In genomic region chr5:54083851-54084250, GRCh38 we compare ENCODE assay signal across 23 cellular contexts.
DNase-seq lines count a peak whose midpoint lies in the region; ATAC-seq, FAIRE-seq and TF ChIP-seq lines count a peak whose summit lies in the region.
"Had no signal": no experiment of that assay in that cellular context is flagged by ENCODE, and none has a peak within 500 bp of the region (broad histone marks: within the 10 kb centered on the region; RNA-seq: fewer than 3 reads in every experiment).

No MANE protein-coding gene starts in this region.

- POLR2A ChIA-PET in K562 (lab: Yijun Ruan, JAX): no interaction called here

- H3K27me3 ChIP-seq in K562 (ENCODE audit: control insufficient read depth in 2 of 2, insufficient read depth in 2 of 2, low read length in 2 of 2) (no peaks in the 10 kb centered on the region), mesenchymal stem cell (ENCODE audit: control insufficient read depth in 1 of 2, insufficient read depth in 1 of 2, low read length in 2 of 2) (no peaks in the 10 kb centered on the region)
- H3K27me3 ChIP-seq: BLaER1 had no signal

- 51% methylated on average over 3 of the region's 3 CpGs for WGBS in K562 (ENCODE audit: insufficient coverage, low coverage, missing lambda C conversion rate)
- 62% methylated on average over 3 of the region's 3 CpGs for WGBS in mesenchymal stem cell

- no peak; the same call in 2 of the 3 replicates for ATAC-seq in K562
- no peak for ATAC-seq in HG02970 (IDR thresholded peaks at IDR 0.05; ENCODE audit: low FRiP score, unreplicated experiment)
- ATAC-seq in GM21723 (IDR thresholded peaks at IDR 0.05; ENCODE audit: unreplicated experiment): no peak

- H3K36me3 ChIP-seq in K562 (ENCODE audit: control insufficient read depth, insufficient read depth, low read length) (peaks cover 3% of the 10 kb centered on the region; the same call in 1 of the 3 replicates), mesenchymal stem cell (ENCODE audit: control insufficient read depth in 1 of 2, insufficient read depth in 2 of 2, low read depth in 1 of 2, low read length in 2 of 2) (no peaks in the 10 kb centered on the region)
- H3K36me3 ChIP-seq: BLaER1 had no signal

- H2BK15ac ChIP-seq in mesenchymal stem cell (ENCODE audit: low read depth, poor library complexity, severe bottlenecking): no peak overlapping the region

- H3K4me2 ChIP-seq in K562 (ENCODE audit: insufficient read depth, low read length) (no peak overlapping the region), mesenchymal stem cell (ENCODE audit: low read length, poor library complexity, severe bottlenecking) (no peak overlapping the region)
- H3K4me2 ChIP-seq: BLaER1 had no signal

- no peak overlapping the region for H3K9ac ChIP-seq in K562 (ENCODE audit: insufficient read depth in 1 of 2, low read depth in 2 of 2, low read length in 2 of 2)
- H3K9ac ChIP-seq in mesenchymal stem cell (ENCODE audit: low read length): no peak overlapping the region
- H3K9ac ChIP-seq: BLaER1 had no signal

- no peaks in the 10 kb centered on the region for H3K9me1 ChIP-seq in K562 (ENCODE audit: control insufficient read depth, insufficient read depth, low read length)

- TF ChIP-seq RAD21 in K562 (CRISPR knock-in tag; conservative IDR thresholded peaks at IDR 0.05 in 1 of 2, IDR thresholded peaks at IDR 0.05 in 1 of 2): no peak

- H2BK5ac ChIP-seq in mesenchymal stem cell (ENCODE audit: low read depth, low read length, poor library complexity, severe bottlenecking): no peak overlapping the region

- peak; percentile 46 for DNase-seq in HCEC 1CT
- DNase-seq in NCI-H226: peak; percentile 31
- DNase-seq in K562 (ENCODE audit: extremely low read depth in 1 of 4, low spot score in 3 of 4): no peak
- no peak for DNase-seq in mesenchymal stem cell
- DNase-seq in ureter (ENCODE audit: low spot score): no peak
- DNase-seq in MV-4-11 (lab: John Stamatoyannopoulos, UW): no peak
- DNase-seq: CD4-positive, alpha-beta T cell; COR-L47; DMS 273 treated with DMSO at 0.1 percent for 48 hours; DND-41; GDM1; H7; NCI-H1092 treated with DMSO at 0.1 percent for 48 hours; NCI-H1436 treated with DMSO at 0.1 percent for 48 hours; NCI-H2029; NCI-H345; NCI-H524; NCI-H82; Right ventricle myocardium superior had no signal

- no peak overlapping the region for H4K8ac ChIP-seq in mesenchymal stem cell (ENCODE audit: low read length)

- H2AFZ ChIP-seq in K562 (ENCODE audit: low read depth, low read length) (no peak overlapping the region), mesenchymal stem cell (ENCODE audit: low read depth, low read length) (no peak overlapping the region)

- no peak overlapping the region for H2BK120ac ChIP-seq in mesenchymal stem cell (ENCODE audit: low read depth, low read length)

- H3K9me3 ChIP-seq in K562 (replicated peaks; ENCODE audit: control insufficient read depth, insufficient read depth, low read depth, low read length) (no peaks in the 10 kb centered on the region), mesenchymal stem cell (ENCODE audit: control insufficient read depth, low read length) (no peaks in the 10 kb centered on the region)

- H3K79me2 ChIP-seq in K562 (ENCODE audit: control insufficient read depth, insufficient read depth, low read length): no peaks in the 10 kb centered on the region

- H3K4me3 ChIP-seq in K562: no peak overlapping the region
- H3K4me3 ChIP-seq in mesenchymal stem cell (ENCODE audit: insufficient read depth in 1 of 2, low read depth in 1 of 2, low read length in 2 of 2): no peak overlapping the region
- H3K4me3 ChIP-seq: BLaER1 had no signal

- no peak for TF ChIP-seq POLR2A in K562 (conservative IDR thresholded peaks at IDR 0.05)

- peak overlapping the region; percentile 99 for H2AK5ac ChIP-seq in mesenchymal stem cell (ENCODE audit: low read length, severe bottlenecking)

- H3K23ac ChIP-seq in mesenchymal stem cell (ENCODE audit: low read length in 2 of 2): no peak overlapping the region

- no peaks in the 10 kb centered on the region for H3K4me1 ChIP-seq in K562 (replicated peaks in 1 of 2; ENCODE audit: control insufficient read depth in 2 of 2, insufficient read depth in 2 of 2, low read length in 2 of 2)
- H3K4me1 ChIP-seq in mesenchymal stem cell (ENCODE audit: control insufficient read depth, insufficient read depth, low read depth, low read length): peaks cover 7% of the 10 kb centered on the region

- peak overlapping the region; percentile 61 for H4K91ac ChIP-seq in mesenchymal stem cell (ENCODE audit: low read length)

- no peaks in the 10 kb centered on the region for H4K20me1 ChIP-seq in K562 (replicated peaks; ENCODE audit: control insufficient read depth, insufficient read depth, low read length)
- H4K20me1 ChIP-seq: BLaER1 had no signal

- TF ChIP-seq EP300 in K562 (IDR thresholded peaks at IDR 0.05; ENCODE audit: low read length): no peak

- peaks cover 4% of the 10 kb centered on the region for H3K79me1 ChIP-seq in mesenchymal stem cell (replicated peaks; ENCODE audit: low read length, poor library complexity, severe bottlenecking)

- H3K18ac ChIP-seq in mesenchymal stem cell (ENCODE audit: low read depth in 1 of 2, low read length in 2 of 2): peak overlapping the region; percentile 62 to 72

- TF ChIP-seq CTCF in K562 (IDR thresholded peaks at IDR 0.05 in 2 of 3, conservative IDR thresholded peaks at IDR 0.05 in 1 of 3; ENCODE audit: insufficient read depth in 2 of 3, low read depth in 1 of 3, low read length in 3 of 3): no peak

- CTCF ChIA-PET in K562 (lab: Yijun Ruan, JAX; ENCODE audit: low intra/inter-chr PET ratio): no interaction called here

- no peak for FAIRE-seq in K562 (lab: Jason Lieb, UNC)
- FAIRE-seq: GM18507 had no signal

- peak overlapping the region in 1 of 2 experiments; percentile 24 for H3K4ac ChIP-seq in mesenchymal stem cell (ENCODE audit: low read depth in 1 of 2, low read length in 2 of 2)

- no TSS peak for BruUV-seq in K562 (replicated peaks; lab: Mats Ljungman, UMichigan)

- no peak overlapping the region for H3K14ac ChIP-seq in mesenchymal stem cell (ENCODE audit: low read length in 2 of 2)

- H3K27ac ChIP-seq in K562 (ENCODE audit: extremely low read depth, low read depth, low read length) (no peak overlapping the region), mesenchymal stem cell (ENCODE audit: low read length, poor library complexity, severe bottlenecking) (no peak overlapping the region)
- H3K27ac ChIP-seq: BLaER1 had no signal

- intact Hi-C loops in K562 (cut with micrococcal nuclease): no loop called here

- H2BK12ac ChIP-seq in mesenchymal stem cell (ENCODE audit: low read length in 2 of 2): peak overlapping the region in 1 of 2 experiments; percentile 42

- in situ Hi-C loops in K562 (cut with MboI): no loop called here

TF ChIP-seq in K562, 482 proteins besides CTCF, POLR2A, EP300 and RAD21:
- no peak for TF ChIP-seq COPS2 (conservative IDR thresholded peaks at IDR 0.05)
- TF ChIP-seq RFX1 (IDR thresholded peaks at IDR 0.05): peak; percentile 38; the same call in 1 of the 2 replicates
- TF ChIP-seq PCBP1 (IDR thresholded peaks at IDR 0.05; ENCODE audit: low read depth, low read length, poor library complexity, severe bottlenecking): no peak
- TF ChIP-seq NCOA2 (IDR thresholded peaks at IDR 0.05; ENCODE audit: partially characterized antibody in 2 of 2): no peak
- no peak for TF ChIP-seq BRD4 (IDR thresholded peaks at IDR 0.05)

Comparison
In these comparisons a context has a peak if more than half of its experiments do, and no peak if none do; other contexts are left out.
1. DNase-seq: peak in HCEC 1CT (single experiment) and NCI-H226 (single experiment); none in K562 (0 of 4), mesenchymal stem cell (single experiment), ureter (single experiment) and MV-4-11 (single experiment).